8 cellular contexts compared by ENCODE assay signal in the genomic region with DNA sequence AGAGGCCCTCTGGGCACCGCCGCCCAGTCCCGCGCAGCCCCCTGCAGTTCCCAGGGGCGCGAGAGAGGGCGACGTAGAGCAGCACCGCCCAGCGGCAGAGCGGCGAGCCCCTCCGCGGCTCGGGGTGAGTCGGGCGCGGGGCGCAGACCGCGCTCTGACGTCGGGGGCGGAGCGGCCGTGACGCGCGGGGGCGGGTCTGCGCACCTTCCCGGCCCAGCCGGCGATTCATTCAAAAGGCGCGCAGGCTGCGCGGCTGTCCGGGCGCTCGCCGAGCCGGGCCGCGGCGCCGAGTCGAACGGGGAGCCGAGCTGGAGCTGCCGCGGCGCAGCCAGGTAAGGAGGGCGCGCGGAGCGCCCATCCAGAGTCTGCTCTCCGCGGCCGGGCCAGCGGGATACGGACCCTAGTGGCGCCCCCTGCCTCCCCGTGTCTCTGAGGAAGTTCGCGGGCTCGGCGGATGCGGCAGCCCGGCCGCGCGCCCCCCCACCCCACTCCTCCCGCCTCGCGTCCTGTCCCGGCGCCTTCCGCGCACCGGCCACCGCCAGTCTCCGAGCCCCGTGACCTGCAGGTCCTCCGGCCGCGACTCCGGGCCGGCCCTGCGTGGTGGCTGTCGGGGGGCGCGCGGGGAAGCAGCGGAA. TPM values are rescaled to one million over a fixed set of nuclear protein-coding genes. Genes with fewer than 3 reads are reported as not detected.
DNase-seq lines count a peak whose midpoint lies in the region; ATAC-seq and TF ChIP-seq lines count a peak whose summit lies in the region.

A gene with protein sequence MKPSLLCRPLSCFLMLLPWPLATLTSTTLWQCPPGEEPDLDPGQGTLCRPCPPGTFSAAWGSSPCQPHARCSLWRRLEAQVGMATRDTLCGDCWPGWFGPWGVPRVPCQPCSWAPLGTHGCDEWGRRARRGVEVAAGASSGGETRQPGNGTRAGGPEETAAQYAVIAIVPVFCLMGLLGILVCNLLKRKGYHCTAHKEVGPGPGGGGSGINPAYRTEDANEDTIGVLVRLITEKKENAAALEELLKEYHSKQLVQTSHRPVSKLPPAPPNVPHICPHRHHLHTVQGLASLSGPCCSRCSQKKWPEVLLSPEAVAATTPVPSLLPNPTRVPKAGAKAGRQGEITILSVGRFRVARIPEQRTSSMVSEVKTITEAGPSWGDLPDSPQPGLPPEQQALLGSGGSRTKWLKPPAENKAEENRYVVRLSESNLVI (plus strand): TSS at position 232 of the 635 bp plus-strand sequence. CDS start 12,738 bp downstream, outside the sequence.

- DNase-seq in NCI-H1105 (lab: John Stamatoyannopoulos, UW), result peak; percentile 82
- DNase-seq in T follicular helper cell (ENCODE audit: low read depth), result peak; percentile 88
- DNase-seq in adipocyte (ENCODE audit: low read depth), result peak; percentile 96
- peak; percentile 89 to 96 (median 91) for DNase-seq in heart left ventricle
- DNase-seq in posterior vena cava (ENCODE audit: low spot score), result peak; percentile 97
- peak; percentile 95 for DNase-seq in upper lobe of right lung

- H3K27ac ChIP-seq in heart left ventricle (peak within 1 kb of the TSS in 11 of 12 donors; percentile 52 to 92 (median 82)), upper lobe of right lung (peak within 1 kb of the TSS; percentile 80)

- H3K9me3 ChIP-seq in adipocyte (ENCODE audit: control insufficient read depth, low read length) (no peaks in the 10 kb centered on the region), heart left ventricle (no peaks in the 10 kb centered on the region), upper lobe of right lung (no peaks in the 10 kb centered on the region)

- H3K9ac ChIP-seq in adipocyte (ENCODE audit: low read length), result peak within 1 kb of the TSS; percentile 85

- TF ChIP-seq POLR2A in heart left ventricle (IDR thresholded peaks at IDR 0.05), result peak; percentile 68 to 97

- no peaks in the 10 kb centered on the region for H3K27me3 ChIP-seq in adipocyte (replicated peaks; ENCODE audit: control insufficient read depth, insufficient read depth, low read length)
- no peaks in the 10 kb centered on the region for H3K27me3 ChIP-seq in heart left ventricle
- no peaks in the 10 kb centered on the region for H3K27me3 ChIP-seq in upper lobe of right lung

- intact Hi-C loops in heart left ventricle (cut with DNase I) (loop anchor here in 1 of 10 donors (1.0 to 10.0 kb wide), 2 partner anchors 69 to 289 kb away; no protein-coding TSS in a partner anchor), posterior vena cava (cut with DNase I) (no loop called here), upper lobe of right lung (cut with DNase I) (no loop called here)

- peaks cover 12% of the 10 kb centered on the region for H3K4me1 ChIP-seq in adipocyte (ENCODE audit: control insufficient read depth, insufficient read depth, low read length)
- H3K4me1 ChIP-seq in heart left ventricle, result peaks cover 0 to 59% (median 39%) of the 10 kb centered on the region in 12 donors
- peaks cover 14% of the 10 kb centered on the region for H3K4me1 ChIP-seq in upper lobe of right lung

- H3K36me3 ChIP-seq in adipocyte (ENCODE audit: control insufficient read depth, insufficient read depth, low read length, severe bottlenecking) (no peaks in the 10 kb centered on the region), heart left ventricle (no peaks in the 10 kb centered on the region), upper lobe of right lung (no peaks in the 10 kb centered on the region)

- 0 to 1% (median 1%) methylated on average over 10 to 95 of the region's 95 CpGs for whole genome bisulfite sequencing in heart left ventricle, 4 donors

- H3K4me3 ChIP-seq in GM12875 (ENCODE audit: low read depth, low read length) (peak within 1 kb of the TSS; percentile 71), adipocyte (ENCODE audit: low read length) (peak within 1 kb of the TSS; percentile 89), heart left ventricle (peak within 1 kb of the TSS; percentile 58 to 92 (median 73)), upper lobe of right lung (peak within 1 kb of the TSS; percentile 71)

- peak; percentile 94 for TF ChIP-seq CTCF in GM12875 (IDR thresholded peaks at IDR 0.05; ENCODE audit: borderline replicate concordance, insufficient read depth, low read depth, low read length)
- peak; percentile 77 to 98 (median 93) for TF ChIP-seq CTCF in heart left ventricle (IDR thresholded peaks at IDR 0.05)
- TF ChIP-seq CTCF in upper lobe of right lung (IDR thresholded peaks at IDR 0.05), result peak; percentile 93

- ATAC-seq in HG02642 (IDR thresholded peaks at IDR 0.05; ENCODE audit: poor library complexity, unreplicated experiment) (peak; percentile 80), heart left ventricle (peak; percentile 73 to 91 (median 90)), upper lobe of right lung (peak; percentile 95)

RNA-seq across cellular contexts. Expression of the gene that starts here (rescaled TPM):
- total RNA-seq in heart left ventricle, result 10 to 100 TPM in 1 of 9 donors, 1 to 10 TPM in 8; 1.0 to 13.9 (median 2.6) TPM
- polyA plus RNA-seq in heart left ventricle, result 1 to 10 TPM; 1.3 to 7.5 TPM
- total RNA-seq in posterior vena cava, result 10 to 100 TPM in 1 of 2 donors, 1 to 10 TPM in 1; 6.3 to 10.8 TPM
- total RNA-seq in upper lobe of right lung, result 11.7 TPM

Comparison
In these comparisons a context has a peak if more than half of its experiments do, and no peak if none do; other contexts are left out.
1. Peak in every context shown above with its lines: DNase-seq, ATAC-seq, H3K4me3 ChIP-seq and H3K27ac ChIP-seq.